ENCODE assay signal across 21 cellular contexts in genomic region chr7:23284861-23285260, GRCh38.
"Had no signal": no experiment of that assay in that cellular context is flagged by ENCODE, and none has a peak within 500 bp of the region (broad histone marks: within the 10 kb centered on the region; RNA-seq: fewer than 3 reads in every experiment).

No MANE protein-coding gene starts in this region.

- H3K4me3 ChIP-seq: MG63 had no signal

- H3K9me3 ChIP-seq: MG63, SK-N-SH had no signal

- DNase-seq: Karpas-422, KG1, MG63, NCI-H1092, NCI-H1105 treated with DMSO at 0.1 percent for 48 hours, NCI-H1417 treated with DMSO at 0.1 percent for 48 hours, NCI-H146, NCI-H1694 treated with DMSO at 0.1 percent for 48 hours, NCI-H1930, NCI-H2081, NCI-H2107, NCI-H2227 treated with DMSO at 0.1 percent for 48 hours, NCI-H526 treated with DMSO at 0.1 percent for 48 hours, NCI-H748 treated with DMSO at 0.1 percent for 48 hours, Right ventricle myocardium superior, RPMI8226, SIG-M5, SK-N-SH had no signal

- H3K27me3 ChIP-seq: MG63 had no signal

- H3K9me2 ChIP-seq: SK-N-SH had no signal

- H3K4me2 ChIP-seq: SK-N-SH had no signal

- FAIRE-seq: HTR-8/SVneo, RCC 7860 had no signal

- H3K27ac ChIP-seq: HL-60 had no signal

- H3K36me3 ChIP-seq: MG63 had no signal

- H3K9ac ChIP-seq: SK-N-SH had no signal
